Comparison of ENCODE assay signal across 8 cellular contexts in the genomic region with DNA sequence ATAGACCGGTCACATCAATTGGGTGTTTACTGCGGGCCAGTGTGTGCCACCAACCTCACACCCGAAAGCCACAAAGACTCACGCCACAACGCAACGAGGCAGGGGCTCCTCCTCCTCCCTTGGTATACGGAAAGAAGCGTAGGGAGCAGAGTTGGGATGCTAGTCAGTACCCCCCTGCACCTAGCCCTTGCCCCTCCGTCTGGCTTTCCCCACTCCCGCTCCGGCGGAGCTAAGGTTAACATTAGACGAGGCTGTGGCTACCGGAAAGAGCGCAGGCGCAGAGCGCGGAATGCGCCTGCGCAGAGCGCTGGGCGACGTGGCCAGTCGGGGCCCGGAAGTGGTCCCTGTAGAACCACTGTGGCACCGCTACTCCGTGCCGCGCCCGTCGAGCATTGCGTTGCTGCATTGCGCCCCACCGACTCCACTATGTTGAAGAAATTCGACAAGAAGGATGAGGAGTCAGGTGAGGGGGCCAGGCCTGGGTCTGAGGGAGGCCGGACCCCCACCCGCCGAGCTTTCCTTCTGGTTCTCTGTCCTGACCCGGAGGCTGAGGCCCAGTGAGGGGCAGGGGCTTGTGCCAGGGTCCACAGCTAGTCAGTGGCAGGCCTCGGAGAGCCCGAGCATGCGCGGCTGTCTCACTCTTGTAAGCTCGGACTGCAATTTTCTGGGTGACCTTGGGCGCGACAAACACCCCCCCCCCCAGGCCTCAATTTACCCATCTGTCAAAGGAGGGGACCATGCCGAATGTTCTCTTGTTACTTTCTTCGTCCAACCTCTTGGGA. TPM values are rescaled to one million over a fixed set of nuclear protein-coding genes. Genes with fewer than 3 reads are reported as not detected.
DNase-seq lines count a peak whose midpoint lies in the region; ATAC-seq and TF ChIP-seq lines count a peak whose summit lies in the region.

A gene with protein sequence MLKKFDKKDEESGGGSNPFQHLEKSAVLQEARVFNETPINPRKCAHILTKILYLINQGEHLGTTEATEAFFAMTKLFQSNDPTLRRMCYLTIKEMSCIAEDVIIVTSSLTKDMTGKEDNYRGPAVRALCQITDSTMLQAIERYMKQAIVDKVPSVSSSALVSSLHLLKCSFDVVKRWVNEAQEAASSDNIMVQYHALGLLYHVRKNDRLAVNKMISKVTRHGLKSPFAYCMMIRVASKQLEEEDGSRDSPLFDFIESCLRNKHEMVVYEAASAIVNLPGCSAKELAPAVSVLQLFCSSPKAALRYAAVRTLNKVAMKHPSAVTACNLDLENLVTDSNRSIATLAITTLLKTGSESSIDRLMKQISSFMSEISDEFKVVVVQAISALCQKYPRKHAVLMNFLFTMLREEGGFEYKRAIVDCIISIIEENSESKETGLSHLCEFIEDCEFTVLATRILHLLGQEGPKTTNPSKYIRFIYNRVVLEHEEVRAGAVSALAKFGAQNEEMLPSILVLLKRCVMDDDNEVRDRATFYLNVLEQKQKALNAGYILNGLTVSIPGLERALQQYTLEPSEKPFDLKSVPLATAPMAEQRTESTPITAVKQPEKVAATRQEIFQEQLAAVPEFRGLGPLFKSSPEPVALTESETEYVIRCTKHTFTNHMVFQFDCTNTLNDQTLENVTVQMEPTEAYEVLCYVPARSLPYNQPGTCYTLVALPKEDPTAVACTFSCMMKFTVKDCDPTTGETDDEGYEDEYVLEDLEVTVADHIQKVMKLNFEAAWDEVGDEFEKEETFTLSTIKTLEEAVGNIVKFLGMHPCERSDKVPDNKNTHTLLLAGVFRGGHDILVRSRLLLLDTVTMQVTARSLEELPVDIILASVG (plus strand): TSS at position 323 of the 782 bp plus-strand sequence. CDS start 104 bp downstream, at position 427.

- peak within 1 kb of the TSS; percentile 88 for H2AFZ ChIP-seq in PC-9

- peaks cover 12% of the 10 kb centered on the region for H3F3A ChIP-seq in PC-9 (ENCODE audit: insufficient read depth, low read depth)

- H3K79me2 ChIP-seq in PC-9 (ENCODE audit: low read depth), result peaks cover 54% of the 10 kb centered on the region

- H3K27me3 ChIP-seq in PC-9 (ENCODE audit: insufficient read depth, low read depth), result no peaks in the 10 kb centered on the region

- DNase-seq in DMS153 (lab: John Stamatoyannopoulos, UW) (peak; percentile 65), KG1 (lab: John Stamatoyannopoulos, UW) (peak; percentile 89), PC-9 (peak; percentile 73 to 92), activated T-cell treated with anti-CD3 and anti-CD28 coated beads for 48 hours (ENCODE audit: low read depth) (peak; percentile 89), epithelial cell of prostate (ENCODE audit: low read depth, low spot score) (no peak), mucosa of gallbladder (ENCODE audit: low spot score) (peak; percentile 90)
- DNase-seq in stimulated activated CD8-positive, alpha-beta memory T cell treated with anti-CD3 and anti-CD28 coated beads, Interleukin-4, amount 100 ng/mL, for 24 hours (ENCODE audit: low read depth), result peak; percentile 78

- peak within 1 kb of the TSS; percentile 88 for H3K4me3 ChIP-seq in PC-9

- peak within 1 kb of the TSS; percentile 95 for H3K4me2 ChIP-seq in PC-9

- H3K9me2 ChIP-seq in PC-9 (ENCODE audit: insufficient read depth), result no peaks in the 10 kb centered on the region

- intact Hi-C loops in PC-9 (cut with micrococcal nuclease; ENCODE audit: unreplicated experiment), result loop anchor here (1.0 to 2.0 kb wide), 2 partner anchors 129 to 196 kb away; a partner anchor contains a TSS

- ATAC-seq in GM21717 (IDR thresholded peaks at IDR 0.05; ENCODE audit: unreplicated experiment), result peak; percentile 72

- H3K4me1 ChIP-seq in PC-9 (replicated peaks; ENCODE audit: insufficient read depth), result peaks cover 21% of the 10 kb centered on the region

- H3K9me3 ChIP-seq in PC-9 (ENCODE audit: insufficient read depth, low read depth), result no peaks in the 10 kb centered on the region

- peak within 1 kb of the TSS; percentile 56 for H3K27ac ChIP-seq in PC-9
- peak within 1 kb of the TSS; percentile 59 for H3K27ac ChIP-seq in epithelial cell of prostate

- peaks cover 6% of the 10 kb centered on the region; the same call in 1 of the 2 replicates for H4K20me1 ChIP-seq in PC-9 (ENCODE audit: insufficient read depth)

- POLR2A ChIA-PET in PC-9 (lab: Charles Lee; ENCODE audit: unreplicated experiment), result interaction anchor here (0.6 to 0.8 kb wide), 7 partner anchors 9 to 579 kb away, joined by 3 to 10 read pairs (median 4); no protein-coding TSS in a partner anchor

- TSS peak; percentile 64 for BruUV-seq in PC-9 (replicated peaks; lab: Mats Ljungman, UMichigan)

- TF ChIP-seq CTCF in PC-9 (conservative IDR thresholded peaks at IDR 0.05), result no peak

- peaks cover 20% of the 10 kb centered on the region for H3K36me3 ChIP-seq in PC-9 (ENCODE audit: low read depth)

- CTCF ChIA-PET in PC-9 (lab: Charles Lee), result interaction anchor here (0.6 to 1.2 kb wide), 2 partner anchors 279 kb away, joined by 4 to 20 read pairs; no protein-coding TSS in a partner anchor

RNA-seq across cellular contexts. Expression of the gene that starts here (rescaled TPM):
- total RNA-seq in PC-9 (2021) (195 and 212 TPM in 2 replicates), mucosa of gallbladder (216 TPM)
